In the genomic region with DNA sequence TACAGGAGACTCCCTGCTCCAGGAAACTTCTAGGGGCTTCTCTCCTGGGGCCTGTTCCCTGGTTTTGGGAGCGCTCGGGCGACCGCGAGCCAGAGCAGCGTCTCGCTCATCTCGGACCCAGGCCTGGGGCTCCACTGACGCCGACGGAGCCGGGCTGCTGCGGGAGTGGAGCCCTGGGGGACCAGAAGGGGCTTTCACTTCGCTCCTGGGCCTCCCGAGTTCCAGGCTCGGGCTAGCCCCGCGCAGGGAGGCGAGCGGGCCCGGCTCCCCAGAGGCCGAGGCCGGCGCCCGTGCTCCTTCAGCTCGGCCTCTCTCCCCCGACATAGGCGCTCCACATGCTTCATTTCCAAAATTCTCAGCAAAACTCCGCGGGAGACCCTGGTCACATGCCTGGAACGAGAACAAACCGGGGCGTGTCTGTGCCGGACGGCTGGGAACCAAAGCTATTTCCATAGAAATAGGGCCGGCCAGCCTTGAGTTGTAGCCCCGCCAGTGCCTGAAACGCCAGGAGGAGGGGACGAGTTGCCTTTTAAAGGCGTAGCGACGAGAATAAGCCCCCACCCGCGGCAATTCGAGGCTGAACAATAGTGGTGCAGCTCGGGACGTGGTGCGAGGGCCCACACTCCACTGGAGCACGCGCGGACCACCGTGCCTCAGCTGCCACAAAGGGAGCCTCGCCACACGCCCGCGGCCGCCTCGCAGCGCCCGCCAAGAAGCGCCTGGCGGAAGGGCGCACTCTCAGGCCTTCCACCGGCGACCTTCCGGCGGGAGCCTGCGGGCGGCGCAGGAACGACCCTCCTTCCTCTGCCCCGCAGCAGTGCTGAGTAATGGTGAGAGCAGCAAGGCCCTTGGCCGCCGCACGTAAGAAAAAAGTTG, we compare ENCODE assay signal across 8 cellular contexts. TPM values are rescaled to one million over a fixed set of nuclear protein-coding genes. Genes with fewer than 3 reads are reported as not detected.
DNase-seq lines count a peak whose midpoint lies in the region; ATAC-seq and TF ChIP-seq lines count a peak whose summit lies in the region.

No MANE protein-coding gene starts in this region.

- H3K27me3 Mint-ChIP-seq in T-cell (no peaks in the 10 kb centered on the region), endodermal cell (ENCODE audit: insufficient read depth) (no peaks in the 10 kb centered on the region)
- no peaks in the 10 kb centered on the region for H3K27me3 Mint-ChIP-seq in stimulated activated memory B cell treated with anti-CD40 and anti-IgM and Interleukin-4, amounts not matched to agents 10 μg/mL and 1 μg/mL and 100 μg/mL, for 72 hours

- H3K9me3 ChIP-seq in endodermal cell (ENCODE audit: control insufficient read depth, low read length) = no peaks in the 10 kb centered on the region
- no peaks in the 10 kb centered on the region for H3K9me3 ChIP-seq in mesodermal cell (ENCODE audit: control insufficient read depth, low read length)

- H3K36me3 ChIP-seq in endodermal cell (ENCODE audit: control insufficient read depth, insufficient read depth, low read length) (peaks cover 3% of the 10 kb centered on the region), mesodermal cell (ENCODE audit: control insufficient read depth, insufficient read depth, low read length) (peaks cover 4% of the 10 kb centered on the region)

- H3K27ac ChIP-seq in endodermal cell (ENCODE audit: low read depth, low read length) (peak overlapping the region; percentile 99), mesodermal cell (ENCODE audit: low read depth, low read length, severe bottlenecking) (peak overlapping the region; percentile 99)

- H3K4me3 Mint-ChIP-seq in T-cell (no peak overlapping the region), endodermal cell (no peak overlapping the region)
- H3K4me3 Mint-ChIP-seq in stimulated activated memory B cell treated with anti-CD40 and anti-IgM and Interleukin-4, amounts not matched to agents 10 μg/mL and 1 μg/mL and 100 μg/mL, for 72 hours = no peak overlapping the region

- H3K27me3 ChIP-seq in endodermal cell (ENCODE audit: control insufficient read depth, insufficient read depth, low read length, poor library complexity, severe bottlenecking) = no peaks in the 10 kb centered on the region

- peak overlapping the region; percentile 88 for H3K9ac ChIP-seq in endodermal cell (ENCODE audit: extremely low read depth, low read length, poor library complexity, severe bottlenecking)

- 11 to 14% methylated on average over 43 to 75 of the region's 75 CpGs for WGBS in endodermal cell (ENCODE audit: insufficient coverage in 1 of 2, insufficient read length in 1 of 2), 2 experiments
- WGBS in mesodermal cell (ENCODE audit: insufficient coverage in 2 of 2), 2 experiments = 8 to 10% methylated on average over 61 to 69 of the region's 75 CpGs

- CTCF ChIA-PET in T-cell (lab: Charles Lee) = interaction anchor here (0.6 to 2.0 kb wide), 12 partner anchors 10 to 1321 kb away, joined by 3 to 16 read pairs (median 3); a partner anchor contains a TSS

- TF ChIP-seq CTCF in endodermal cell (conservative IDR thresholded peaks at IDR 0.05) = no peak

- no peak overlapping the region for H3K27ac Mint-ChIP-seq in T-cell
- no peak overlapping the region for H3K27ac Mint-ChIP-seq in endodermal cell
- H3K27ac Mint-ChIP-seq in stimulated activated memory B cell treated with anti-CD40 and anti-IgM and Interleukin-4, amounts not matched to agents 10 μg/mL and 1 μg/mL and 100 μg/mL, for 72 hours = no peak overlapping the region

- H3K4me3 ChIP-seq in endodermal cell (ENCODE audit: low read length) = peak overlapping the region; percentile 77
- H3K4me3 ChIP-seq in mesodermal cell (ENCODE audit: extremely low read depth, insufficient read depth, low read length, poor library complexity, severe bottlenecking) = peak overlapping the region; percentile 99

- DNase-seq in activated CD4-positive, CD25-positive, alpha-beta regulatory T cell (lab: John Stamatoyannopoulos, UW) = peak in 3 of 4 experiments; percentile 57 to 72 (median 70)
- DNase-seq in activated CD4-positive, CD25-positive, alpha-beta regulatory T cell treated with anti-CD3 and anti-CD28 coated beads, Interleukin-2, amount 50 U/mL, for 72 hours = no peak
- peak; percentile 65 to 78 for DNase-seq in Kasumi-1 (lab: John Stamatoyannopoulos, UW)
- DNase-seq in T-cell = peak in 10 of 34 experiments; percentile 21 to 55 (median 34)
- DNase-seq in endodermal cell = peak; percentile 92

- H3K4me1 Mint-ChIP-seq in T-cell (peaks cover 37 to 44% (median 38%) of the 10 kb centered on the region in 3 donors), endodermal cell (peaks cover 27% of the 10 kb centered on the region)
- peaks cover 33% of the 10 kb centered on the region for H3K4me1 Mint-ChIP-seq in stimulated activated memory B cell treated with anti-CD40 and anti-IgM and Interleukin-4, amounts not matched to agents 10 μg/mL and 1 μg/mL and 100 μg/mL, for 72 hours

- H3K4me1 ChIP-seq in endodermal cell (ENCODE audit: control insufficient read depth, insufficient read depth, low read length) = peaks cover 8% of the 10 kb centered on the region
- peaks cover 10% of the 10 kb centered on the region for H3K4me1 ChIP-seq in mesodermal cell (ENCODE audit: control insufficient read depth, insufficient read depth, low read length, poor library complexity, severe bottlenecking)

- H3K36me3 Mint-ChIP-seq in T-cell (peaks cover 7% of the 10 kb centered on the region), endodermal cell (ENCODE audit: low read depth) (peaks cover 4% of the 10 kb centered on the region)
- no peaks in the 10 kb centered on the region for H3K36me3 Mint-ChIP-seq in stimulated activated memory B cell treated with anti-CD40 and anti-IgM and Interleukin-4, amounts not matched to agents 10 μg/mL and 1 μg/mL and 100 μg/mL, for 72 hours

- POLR2A ChIA-PET in T-cell (lab: Charles Lee) = interaction anchor here (0.5 to 1.8 kb wide), 8 partner anchors 12 to 1725 kb away, joined by 3 to 10 read pairs (median 5); a partner anchor contains a TSS

- ATAC-seq in GM21786 (IDR thresholded peaks at IDR 0.05; ENCODE audit: unreplicated experiment) = peak; percentile 14
- peak; percentile 8 to 26 (median 15) for ATAC-seq in T-cell (replicated peaks in 1 of 4)
- peak; percentile 53 for ATAC-seq in stimulated activated memory B cell treated with anti-CD40 and anti-IgM and Interleukin-4, amounts not matched to agents 10 μg/mL and 1 μg/mL and 100 μg/mL, for 72 hours

- H3K9me3 Mint-ChIP-seq in T-cell (no peaks in the 10 kb centered on the region), endodermal cell (no peaks in the 10 kb centered on the region)
- no peaks in the 10 kb centered on the region for H3K9me3 Mint-ChIP-seq in stimulated activated memory B cell treated with anti-CD40 and anti-IgM and Interleukin-4, amounts not matched to agents 10 μg/mL and 1 μg/mL and 100 μg/mL, for 72 hours

RNA-seq across cellular contexts. Expression of a gene that starts 1.1 kb away (rescaled TPM):
- total RNA-seq in T-cell (100 to 1,000 TPM; 109 to 185 (median 170) TPM), endodermal cell (100 to 1,000 TPM; 346 to 376 TPM)
- polyA plus RNA-seq in endodermal cell (2013, experiment 1 of 2) = 146 TPM
- polyA plus RNA-seq in endodermal cell (2013, experiment 2 of 2) = 146 TPM
- 88.3 TPM for polyA plus RNA-seq in mesodermal cell (2013, experiment 1 of 2)
- 84.1 TPM for polyA plus RNA-seq in mesodermal cell (2013, experiment 2 of 2)

RNA-seq across cellular contexts. Expression of a gene that starts 12.2 kb away (rescaled TPM):
- total RNA-seq in T-cell = 10 to 100 TPM; 21.4 to 33.8 (median 30.9) TPM
- 100 to 1,000 TPM; 105 to 129 TPM for total RNA-seq in endodermal cell
- 102 TPM for polyA plus RNA-seq in endodermal cell (2013, experiment 1 of 2)
- 98.4 TPM for polyA plus RNA-seq in endodermal cell (2013, experiment 2 of 2)
- 123 TPM for polyA plus RNA-seq in mesodermal cell (2013, experiment 1 of 2)
- polyA plus RNA-seq in mesodermal cell (2013, experiment 2 of 2) = 103 TPM
